12 cellular contexts compared by ENCODE assay signal in genomic region chr10:74032900-74033655, GRCh38. TPM values are rescaled to one million over a fixed set of nuclear protein-coding genes. Genes with fewer than 3 reads are reported as not detected.
DNase-seq lines count a peak whose midpoint lies in the region; ATAC-seq, FAIRE-seq and TF ChIP-seq lines count a peak whose summit lies in the region.
"Had no signal": no experiment of that assay in that cellular context is flagged by ENCODE, and none has a peak within 500 bp of the region (broad histone marks: within the 10 kb centered on the region; RNA-seq: fewer than 3 reads in every experiment).

No MANE protein-coding gene starts in this region.

- no peaks in the 10 kb centered on the region for H3K9me3 Mint-ChIP-seq in T-cell

- no peak overlapping the region for H3K9ac ChIP-seq in HepG2 (ENCODE audit: insufficient read depth, low read depth, low read length)

- H3K27ac Mint-ChIP-seq in T-cell: peak overlapping the region; percentile 44 to 79

- H4K20me1 ChIP-seq in HepG2 (ENCODE audit: insufficient read depth, low read length): no peaks in the 10 kb centered on the region

- H3K27ac ChIP-seq in A549 (peak overlapping the region in 1 of 2 experiments; percentile 6; a peak in 1 of 6 replicates), HepG2 (ENCODE audit: extremely low read length, insufficient read depth, low read length) (no peak overlapping the region)

- H3K4me1 ChIP-seq in A549: peaks cover 46% of the 10 kb centered on the region
- H3K4me1 ChIP-seq in HepG2 (ENCODE audit: insufficient read depth, low read length): 0 out of 2 replicates have a peak, but pooled peaks cover 6% of the 10 kb centered on the region

- H2AFZ ChIP-seq in HepG2 (ENCODE audit: low read length): no peak overlapping the region

- H3K4me3 Mint-ChIP-seq in T-cell: no peak overlapping the region

- DNase-seq in A549 (ENCODE audit: low read depth in 1 of 2, low spot score in 1 of 2) (no peak), HCEC 1CT (peak; percentile 18), T-cell (no peak), HepG2 (ENCODE audit: low spot score) (no peak), NCI-H2171 (lab: John Stamatoyannopoulos, UW) (no peak), mesenteric fat pad (ENCODE audit: low spot score) (no peak)
- DNase-seq: activated CD4-positive, CD25-positive, alpha-beta regulatory T cell; dermis blood vessel endothelial cell; GOT3; stimulated activated CD4-positive, alpha-beta T cell treated with anti-CD3 and anti-CD28 coated beads, Interleukin-2, amount 100 ng/mL, for 24 hours had no signal

- in situ Hi-C loops in HepG2 (cut with HindIII; ENCODE audit: extremely low pct_ligation_motif_present, low pct_unique_long_range_greater_than_20kb): no loop called here

- no peaks in the 10 kb centered on the region for H3K79me2 ChIP-seq in HepG2 (ENCODE audit: insufficient read depth, low read length)

- BruUV-seq in HepG2 (replicated peaks; lab: Mats Ljungman, UMichigan): no TSS peak

- CTCF ChIA-PET in A549 (lab: Yijun Ruan, JAX): interaction anchor here (1.0 to 2.4 kb wide), 5 partner anchors 7 to 81 kb away, joined by 3 to 10 read pairs (median 4); no protein-coding TSS in a partner anchor
- CTCF ChIA-PET in T-cell (lab: Charles Lee): interaction anchor here (0.6 to 1.0 kb wide), 4 partner anchors 20 to 154 kb away, joined by 3 to 4 read pairs (median 3); no protein-coding TSS in a partner anchor
- CTCF ChIA-PET in HepG2 (lab: Yijun Ruan, JAX; ENCODE audit: low intra/inter-chr PET ratio, low total read pairs): no interaction called here

- H3K27me3 ChIP-seq in HepG2 (ENCODE audit: control insufficient read depth in 1 of 2, insufficient read depth in 2 of 2, low read length in 2 of 2): no peaks in the 10 kb centered on the region

- no peak overlapping the region for H3K4me2 ChIP-seq in A549
- no peak overlapping the region for H3K4me2 ChIP-seq in HepG2 (ENCODE audit: low read depth, low read length)

- H3K9me3 ChIP-seq in A549 (no peaks in the 10 kb centered on the region), HepG2 (ENCODE audit: low read length) (no peaks in the 10 kb centered on the region)

- TF ChIP-seq RAD21 in A549 (conservative IDR thresholded peaks at IDR 0.05 in 1 of 2, IDR thresholded peaks at IDR 0.05 in 1 of 2) (no peak), HepG2 (CRISPR knock-in tag; IDR thresholded peaks at IDR 0.05) (no peak)

- intact Hi-C loops in HepG2 (cut with micrococcal nuclease; ENCODE audit: unreplicated experiment): no loop called here

- no peak overlapping the region for H3K4me3 ChIP-seq in A549
- no peak overlapping the region for H3K4me3 ChIP-seq in HepG2 (replicated peaks in 1 of 3; ENCODE audit: insufficient read depth in 1 of 3, low read depth in 2 of 3, low read length in 3 of 3)

- POLR2A ChIA-PET in A549 (lab: Yijun Ruan, JAX) (no interaction called here), T-cell (lab: Charles Lee) (interaction anchor here (0.6 kb wide), 2 partner anchors 15 to 16 kb away, joined by 3 to 5 read pairs; no protein-coding TSS in a partner anchor), HepG2 (lab: Yijun Ruan, JAX) (no interaction called here)

- peaks cover 36 to 51% (median 47%) of the 10 kb centered on the region in 3 donors for H3K4me1 Mint-ChIP-seq in T-cell

- H3K27me3 Mint-ChIP-seq in T-cell: no peaks in the 10 kb centered on the region

- no peaks in the 10 kb centered on the region for H3K36me3 ChIP-seq in HepG2 (replicated peaks in 1 of 2; ENCODE audit: control insufficient read depth in 1 of 2, insufficient read depth in 2 of 2, low read length in 2 of 2)

- 90% methylated on average over 3 of the region's 3 CpGs for WGBS in A549 (ENCODE audit: missing lambda C conversion rate)
- 69% methylated on average over 3 of the region's 3 CpGs for WGBS in HepG2 (ENCODE audit: low lambda C conversion rate)

- TF ChIP-seq CTCF in A549 (IDR thresholded peaks at IDR 0.05) (no peak), HepG2 (CRISPR knock-in tag; IDR thresholded peaks at IDR 0.05) (no peak)

- ATAC-seq in A549 (no peak), T-cell (replicated peaks in 1 of 4) (no peak), HepG2 (no peak; the same call in 2 of the 3 replicates), GM18868 (IDR thresholded peaks at IDR 0.05; ENCODE audit: unreplicated experiment) (no peak), HG03432 (IDR thresholded peaks at IDR 0.05; ENCODE audit: unreplicated experiment) (no peak)

- TF ChIP-seq POLR2A in A549 (IDR thresholded peaks at IDR 0.05; ENCODE audit: low read length) (no peak), HepG2 (IDR thresholded peaks at IDR 0.05; ENCODE audit: insufficient read depth in 1 of 2, low read depth in 2 of 2, low read length in 2 of 2) (no peak)

- TF ChIP-seq EP300 in A549 (IDR thresholded peaks at IDR 0.05) (no peak), HepG2 (IDR thresholded peaks at IDR 0.05; ENCODE audit: low read depth in 2 of 2, low read length in 2 of 2) (no peak), HepG2 (CRISPR knock-in tag; IDR thresholded peaks at IDR 0.05; ENCODE audit: borderline replicate concordance) (no peak)

- peaks cover 3% of the 10 kb centered on the region for H3K36me3 Mint-ChIP-seq in T-cell

- FAIRE-seq in A549 (lab: Jason Lieb, UNC) (no peak), HepG2 (lab: Jason Lieb, UNC) (no peak)

TF ChIP-seq in A549, 52 proteins besides CTCF, POLR2A, EP300 and RAD21 (continues in another document):
- TF ChIP-seq HOXA7 (CRISPR knock-in tag; IDR thresholded peaks at IDR 0.05) (0 out of 2 replicates have a peak, but pooled peaks have one; percentile 42), TFCP2L1 (CRISPR knock-in tag; IDR thresholded peaks at IDR 0.05) (no peak), PBX3 (IDR thresholded peaks at IDR 0.05) (no peak), SMC3 (IDR thresholded peaks at IDR 0.05) (no peak)

TF ChIP-seq in HepG2, 621 proteins besides CTCF, POLR2A, EP300 and RAD21:
- TF ChIP-seq CEBPB (IDR thresholded peaks at IDR 0.05; ENCODE audit: borderline replicate concordance, low read depth, low read length) (peak; percentile 71; the same call in 1 of the 2 replicates), ZNF333 (CRISPR knock-in tag; IDR thresholded peaks at IDR 0.05; ENCODE audit: borderline replicate concordance) (no peak), RARA (CRISPR knock-in tag; IDR thresholded peaks at IDR 0.05) (peak; percentile 25; the same call in 1 of the 2 replicates), BCL6 (CRISPR knock-in tag; IDR thresholded peaks at IDR 0.05) (peak; percentile 79)

RNA-seq across cellular contexts. Expression of gene VCL, which starts 35.2 kb away (rescaled TPM):
- polyA plus RNA-seq in A549 (2011; rRNA removed): 101 and 112 TPM in 2 replicates
- 42.5 and 49.4 TPM in 2 replicates for polyA plus RNA-seq in A549 (2012; cell fraction: cytosol; rRNA removed)
- 139 and 188 TPM in 2 replicates for polyA plus RNA-seq in A549 (2012; cell fraction: nucleus; rRNA removed)
- polyA plus RNA-seq in A549 (2017; fragmentation: RNase III; extraction: RNeasy Plus Mini Kit Qiagen cat#74134 plus additional on column Dnase treatment): 111 to 119 TPM (median 112 TPM) in 3 replicates
- 89.4 and 90.1 TPM in 2 replicates for polyA minus RNA-seq in A549 (2011; rRNA and poly(A)+ RNA removed)
- 10 to 100 TPM; 22.6 to 48.7 (median 27.0) TPM for total RNA-seq in T-cell
- total RNA-seq in HepG2 (2016; rRNA removed; fragmentation: Illumina TruSeq; extraction: Trizol): 23.7 and 26.9 TPM in 2 replicates
- total RNA-seq in HepG2 (2016; cell fraction: cytosol; rRNA removed; fragmentation: Illumina TruSeq; extraction: Trizol; ENCODE audit: low read depth): 1.3 and 2.3 TPM in 2 replicates
- 20.6 and 25.2 TPM in 2 replicates for total RNA-seq in HepG2 (2016; cell fraction: insoluble cytoplasmic fraction; rRNA removed; fragmentation: Illumina TruSeq; extraction: Trizol)
- 4.6 and 6.2 TPM in 2 replicates for total RNA-seq in HepG2 (2016; cell fraction: membrane; rRNA removed; fragmentation: Illumina TruSeq; extraction: Trizol)
- total RNA-seq in HepG2 (2016; cell fraction: nucleus; rRNA removed; fragmentation: Illumina TruSeq; extraction: Trizol): 28.7 and 35.3 TPM in 2 replicates
- 15.9 and 17.3 TPM in 2 replicates for polyA plus RNA-seq in HepG2 (2011; rRNA removed)
- 7.7 and 9.9 TPM in 2 replicates for polyA plus RNA-seq in HepG2 (2011; cell fraction: cytosol; rRNA removed)
- polyA plus RNA-seq in HepG2 (2011; cell fraction: nucleus; rRNA removed): 14.7 and 14.8 TPM in 2 replicates
- polyA plus RNA-seq in HepG2 (2012): 10.9 and 12.0 TPM in 2 replicates
- 0.78 and 0.81 TPM in 2 replicates for polyA plus RNA-seq in HepG2 (2016; cell fraction: cytosol; fragmentation: Illumina TruSeq; extraction: Trizol; ENCODE audit: low read depth)
- polyA plus RNA-seq in HepG2 (2016; cell fraction: insoluble cytoplasmic fraction; fragmentation: Illumina TruSeq; extraction: Trizol; ENCODE audit: low read depth): 12.1 and 14.0 TPM in 2 replicates
- polyA plus RNA-seq in HepG2 (2016; cell fraction: membrane; fragmentation: Illumina TruSeq; extraction: Trizol; ENCODE audit: low read depth): 1.8 and 2.1 TPM in 2 replicates
- 22.1 and 22.9 TPM in 2 replicates for polyA plus RNA-seq in HepG2 (2016; cell fraction: nucleus; fragmentation: Illumina TruSeq; extraction: Trizol; ENCODE audit: insufficient read depth, low read depth)
- 29.5 and 80.4 TPM in 2 replicates for polyA minus RNA-seq in HepG2 (2011; rRNA and poly(A)+ RNA removed; ENCODE audit: low replicate concordance)
- polyA minus RNA-seq in HepG2 (2011; cell fraction: cytosol; rRNA and poly(A)+ RNA removed): 14.3 and 18.8 TPM in 2 replicates
- 39.1 and 52.5 TPM in 2 replicates for polyA minus RNA-seq in HepG2 (2011; cell fraction: nucleus; rRNA and poly(A)+ RNA removed)
- total RNA-seq in mesenteric fat pad: 129 TPM

Comparison
In these comparisons a context has a peak if more than half of its experiments do, and no peak if none do; other contexts are left out.
1. POLR2A ChIA-PET loops: an anchor here in T-cell (0.6 kb wide); none called in A549 and HepG2.
2. Of the 38 proteins assayed by ChIP-seq in both HepG2 and A549: peak only in HepG2: CEBPB; only in A549: HOXA7; in both: none; in neither: 36.